In the genomic region with DNA sequence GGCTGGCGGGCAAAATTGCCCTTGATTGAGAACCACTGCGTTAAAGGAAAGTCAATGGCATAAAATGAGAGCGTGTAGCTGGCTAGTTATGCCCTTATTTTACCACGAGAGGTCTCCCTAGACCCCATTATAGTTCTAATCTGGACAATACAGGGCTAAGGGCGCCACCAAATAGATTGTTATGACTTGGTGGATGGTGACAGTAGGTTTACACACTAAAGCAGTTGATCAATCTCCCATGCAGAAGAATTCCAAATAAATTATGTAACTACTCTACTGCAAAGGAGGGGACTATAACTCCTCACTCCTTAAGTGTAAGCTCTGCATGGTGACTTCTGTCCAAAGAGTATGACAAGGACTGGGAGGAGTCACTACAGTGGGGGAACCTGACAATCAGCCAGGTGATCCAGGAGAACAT, we compare ENCODE assay signal across 8 cellular contexts. TPM values are rescaled to one million over a fixed set of nuclear protein-coding genes. Genes with fewer than 3 reads are reported as not detected.
A peak's percentile ranks its signal among the peaks of the same experiment; 100 is the strongest.
DNase-seq lines count a peak whose midpoint lies in the region; ATAC-seq and TF ChIP-seq lines count a peak whose summit lies in the region.

No MANE protein-coding gene starts in this region.

- CTCF ChIA-PET in activated CD8-positive, alpha-beta T cell treated with anti-CD3 and anti-CD28 coated beads, Interleukin-2, amount 10 ng/mL, durations not matched to agents 7 days and 5 days (lab: Charles Lee), result interaction anchor here (0.6 to 17.3 kb wide), 38 partner anchors 9 to 735 kb away, joined by 3 to 318 read pairs (median 5); partner anchors contain the start of gene GDPD1

- no peaks in the 10 kb centered on the region for H3K36me3 Mint-ChIP-seq in activated CD8-positive, alpha-beta T cell treated with anti-CD3 and anti-CD28 coated beads, Interleukin-2, amount 10 ng/mL, durations not matched to agents 7 days and 5 days (ENCODE audit: low read depth)
- no peaks in the 10 kb centered on the region for H3K36me3 Mint-ChIP-seq in natural killer cell

- H3K4me1 Mint-ChIP-seq in activated CD8-positive, alpha-beta T cell treated with anti-CD3 and anti-CD28 coated beads, Interleukin-2, amount 10 ng/mL, durations not matched to agents 7 days and 5 days (ENCODE audit: low read depth), result peaks cover 6% of the 10 kb centered on the region
- peaks cover 5% of the 10 kb centered on the region in 2 donors for H3K4me1 Mint-ChIP-seq in natural killer cell

- H3K27me3 ChIP-seq in fibroblast of lung (ENCODE audit: control insufficient read depth, insufficient read depth, low read length), result no peaks in the 10 kb centered on the region

- H4K20me1 ChIP-seq in fibroblast of lung (ENCODE audit: control insufficient read depth, extremely low read depth, insufficient read depth, low read length), result no peaks in the 10 kb centered on the region

- H3K4me1 ChIP-seq in fibroblast of lung (ENCODE audit: control insufficient read depth, extremely low read depth, insufficient read depth, low read length), result no peaks in the 10 kb centered on the region

- intact Hi-C loops in natural killer cell (cut with micrococcal nuclease), result loop anchor here (1.0 to 5.0 kb wide), 2 partner anchors 130 to 211 kb away; no protein-coding TSS in a partner anchor

- H3K36me3 ChIP-seq in fibroblast of lung (ENCODE audit: control insufficient read depth, insufficient read depth, low read length), result no peaks in the 10 kb centered on the region

- no peak overlapping the region for H3K9ac ChIP-seq in fibroblast of lung (ENCODE audit: insufficient read depth, low read length)

- H3K4me2 ChIP-seq in fibroblast of lung (ENCODE audit: extremely low read depth, insufficient read depth, low read length), result no peak overlapping the region

- H2AFZ ChIP-seq in fibroblast of lung (ENCODE audit: low read length), result no peak overlapping the region

- H3K27ac Mint-ChIP-seq in activated CD8-positive, alpha-beta T cell treated with anti-CD3 and anti-CD28 coated beads, Interleukin-2, amount 10 ng/mL, durations not matched to agents 7 days and 5 days, result no peak overlapping the region
- H3K27ac Mint-ChIP-seq in natural killer cell, result no peak overlapping the region

- H3K9me3 Mint-ChIP-seq in activated CD8-positive, alpha-beta T cell treated with anti-CD3 and anti-CD28 coated beads, Interleukin-2, amount 10 ng/mL, durations not matched to agents 7 days and 5 days (ENCODE audit: insufficient read depth), result no peaks in the 10 kb centered on the region
- no peaks in the 10 kb centered on the region for H3K9me3 Mint-ChIP-seq in natural killer cell

- DNase-seq in activated naive CD4-positive, alpha-beta T cell treated with Interleukin-2 at 50 U/mL for 16 hours, result peak; percentile 25
- DNase-seq in activated naive CD4-positive, alpha-beta T cell (lab: John Stamatoyannopoulos, UW), result no peak
- DNase-seq in HS-5 (ENCODE audit: low read depth) (peak; percentile 43), NCI-H69 (lab: John Stamatoyannopoulos, UW) (peak; percentile 87), fibroblast of lung (ENCODE audit: low read depth in 2 of 2) (peak in 1 of 2 donors; percentile 69), natural killer cell (no peak)
- peak; percentile 66 for DNase-seq in activated CD8-positive, alpha-beta T cell treated with anti-CD3 and anti-CD28 coated beads, Interleukin-2, amount 10 ng/mL, durations not matched to agents 7 days and 5 days

- no peak overlapping the region for H3K4me3 ChIP-seq in fibroblast of lung (replicated peaks in 1 of 4; ENCODE audit: control extremely low read depth in 1 of 4, insufficient read depth in 1 of 4, low read depth in 3 of 4, low read length in 4 of 4)

- H3K9me3 ChIP-seq in fibroblast of lung (ENCODE audit: control insufficient read depth, insufficient read depth, low read depth, low read length), result no peaks in the 10 kb centered on the region

- no peak overlapping the region for H3K4me3 Mint-ChIP-seq in activated CD8-positive, alpha-beta T cell treated with anti-CD3 and anti-CD28 coated beads, Interleukin-2, amount 10 ng/mL, durations not matched to agents 7 days and 5 days
- H3K4me3 Mint-ChIP-seq in natural killer cell, result no peak overlapping the region

- TF ChIP-seq CTCF in fibroblast of lung (conservative IDR thresholded peaks at IDR 0.05 in 1 of 2, IDR thresholded peaks at IDR 0.05 in 1 of 2; ENCODE audit: low read depth in 1 of 2, low read length in 2 of 2) (peak; percentile 74 to 80), natural killer cell (IDR thresholded peaks at IDR 0.05) (peak; percentile 84)

- H3K27me3 Mint-ChIP-seq in activated CD8-positive, alpha-beta T cell treated with anti-CD3 and anti-CD28 coated beads, Interleukin-2, amount 10 ng/mL, durations not matched to agents 7 days and 5 days (ENCODE audit: low read depth), result no peaks in the 10 kb centered on the region
- H3K27me3 Mint-ChIP-seq in natural killer cell (ENCODE audit: low read depth in 2 of 2), result no peaks in the 10 kb centered on the region

- POLR2A ChIA-PET in activated CD8-positive, alpha-beta T cell treated with anti-CD3 and anti-CD28 coated beads, Interleukin-2, amount 10 ng/mL, durations not matched to agents 7 days and 5 days (lab: Charles Lee), result interaction anchor here (0.9 kb wide), 1 partner anchor 128 kb away, joined by 3 read pairs; no protein-coding TSS in a partner anchor

- H3K79me2 ChIP-seq in fibroblast of lung (ENCODE audit: control insufficient read depth, insufficient read depth, low read length), result no peaks in the 10 kb centered on the region

- no peak overlapping the region for H3K27ac ChIP-seq in fibroblast of lung (ENCODE audit: insufficient read depth, low read length)

- ATAC-seq in activated CD8-positive, alpha-beta T cell treated with anti-CD3 and anti-CD28 coated beads, Interleukin-2, amount 10 ng/mL, durations not matched to agents 7 days and 5 days, result peak; percentile 95
- ATAC-seq in natural killer cell (peak; percentile 91 to 99 (median 99)), HG03342 (IDR thresholded peaks at IDR 0.05; ENCODE audit: unreplicated experiment) (no peak)

RNA-seq across cellular contexts. Expression of gene YPEL2, which starts 20.4 kb away (rescaled TPM):
- 1 to 10 TPM; 9.0 to 10.0 TPM for total RNA-seq in activated CD8-positive, alpha-beta T cell treated with anti-CD3 and anti-CD28 coated beads, Interleukin-2, amount 10 ng/mL, durations not matched to agents 7 days and 5 days
- 7.8 and 8.0 TPM in 2 replicates for total RNA-seq in fibroblast of lung
- polyA plus RNA-seq in fibroblast of lung, result 2.5 and 4.8 TPM in 2 replicates
- 1.5 and 3.7 TPM in 2 replicates for polyA plus RNA-seq in fibroblast of lung (2012)
- polyA minus RNA-seq in fibroblast of lung (ENCODE audit: low replicate concordance), result 1.1 and 2.9 TPM in 2 replicates
- total RNA-seq in natural killer cell, result 10 to 100 TPM; 30.5 to 35.6 (median 33.5) TPM

Comparison
In these comparisons a context has a peak if more than half of its experiments do, and no peak if none do; other contexts are left out.
1. DNase-seq: peak in activated naive CD4-positive, alpha-beta T cell treated with Interleukin-2 at 50 U/mL for 16 hours (single experiment), HS-5 (single experiment), NCI-H69 (single experiment) and activated CD8-positive, alpha-beta T cell treated with anti-CD3 and anti-CD28 coated beads, Interleukin-2, amount 10 ng/mL, durations not matched to agents 7 days and 5 days (single experiment); none in activated naive CD4-positive, alpha-beta T cell (0 of 4) and natural killer cell (single experiment).